ENCODE assay signal across 15 cellular contexts in the genomic region with DNA sequence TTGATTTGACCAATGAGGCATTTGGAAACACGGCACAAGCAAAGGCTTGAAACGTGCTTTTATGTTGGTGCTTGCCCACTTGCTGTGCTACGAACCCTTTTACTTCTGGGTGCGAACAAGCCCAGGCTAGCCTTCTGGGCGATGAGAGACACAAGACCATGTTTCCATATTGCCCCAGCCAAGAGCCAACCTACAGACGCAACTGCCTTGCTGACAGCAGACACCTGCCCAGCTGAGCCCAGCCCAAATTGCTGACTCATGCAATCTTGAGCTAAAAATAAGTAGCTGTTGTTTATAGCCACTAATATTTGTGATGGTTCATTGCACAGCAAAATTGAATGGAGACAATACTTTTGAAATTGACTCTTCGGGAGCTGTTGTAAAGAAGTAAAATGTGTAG.
DNase-seq lines count a peak whose midpoint lies in the region; ATAC-seq, FAIRE-seq and TF ChIP-seq lines count a peak whose summit lies in the region.
"Had no signal": no experiment of that assay in that cellular context is flagged by ENCODE, and none has a peak within 500 bp of the region (broad histone marks: within the 10 kb centered on the region; RNA-seq: fewer than 3 reads in every experiment).

No MANE protein-coding gene starts in this region.

- peaks cover 6 to 15% of the 10 kb centered on the region in 2 donors for H3K4me1 Mint-ChIP-seq in stimulated activated naive B cell treated with anti-CD40 and anti-IgM and Interleukin-4, amounts not matched to agents 10 μg/mL and 1 μg/mL and 100 μg/mL, for 72 hours

- H3K4me1 ChIP-seq in heart left ventricle, result peaks cover 0 to 3% (median 0%) of the 10 kb centered on the region in 12 donors
- H3K4me1 ChIP-seq in H1 (replicated peaks in 1 of 4; ENCODE audit: control insufficient read depth in 3 of 4, insufficient read depth in 4 of 4, low read length in 3 of 4), result no peaks in the 10 kb centered on the region
- H3K4me1 ChIP-seq in small intestine (ENCODE audit: control insufficient read depth in 2 of 2, insufficient read depth in 1 of 2, low read depth in 1 of 2, low read length in 1 of 2), result no peaks in the 10 kb centered on the region
- H3K4me1 ChIP-seq: body of pancreas had no signal

- no peak overlapping the region for H3K4ac ChIP-seq in H1 (replicated peaks; ENCODE audit: insufficient read length, low read depth, low read length)

- no peak overlapping the region for H3K4me2 ChIP-seq in H1 (ENCODE audit: insufficient read depth in 1 of 2, low read depth in 2 of 2, low read length in 2 of 2)
- H3K4me2 ChIP-seq: SK-N-SH had no signal

- H3K79me1 ChIP-seq in H1 (ENCODE audit: low read depth, low read length), result no peaks in the 10 kb centered on the region

- H4K5ac ChIP-seq in H1 (ENCODE audit: insufficient read length, low read depth, low read length), result no peak overlapping the region

- intact Hi-C loops in left ventricle myocardium superior (cut with micrococcal nuclease), result no loop called here
- intact Hi-C loops in heart left ventricle (cut with DNase I), result no loop called here

- TF ChIP-seq RAD21 in H1 (IDR thresholded peaks at IDR 0.05 in 1 of 2, conservative IDR thresholded peaks at IDR 0.05 in 1 of 2; ENCODE audit: low read depth in 2 of 2, low read length in 2 of 2), result no peak

- TF ChIP-seq CTCF in heart left ventricle (IDR thresholded peaks at IDR 0.05), result no peak
- TF ChIP-seq CTCF in H1 (IDR thresholded peaks at IDR 0.05; ENCODE audit: control extremely low read depth in 1 of 3, insufficient read depth in 1 of 3, low read depth in 1 of 3, low read length in 3 of 3), result no peak

- CTCF ChIA-PET in H1 (lab: Charles Lee; ENCODE audit: partially characterized antibody), result interaction anchor here (0.8 kb wide), 1 partner anchor 105 kb away, joined by 3 read pairs; no protein-coding TSS in a partner anchor

- FAIRE-seq in H1 (lab: Jason Lieb, UNC) (no peak), GM12892 (lab: Jason Lieb, UNC) (no peak), small intestine (lab: Jason Lieb, UNC) (no peak)

- H3K36me3 ChIP-seq in heart left ventricle, result no peaks in the 10 kb centered on the region
- H3K36me3 ChIP-seq in H1 (ENCODE audit: control insufficient read depth in 2 of 4, insufficient read depth in 4 of 4, low read length in 3 of 4), result no peaks in the 10 kb centered on the region
- H3K36me3 ChIP-seq in small intestine (ENCODE audit: control insufficient read depth in 2 of 2, insufficient read depth in 2 of 2, low read length in 2 of 2), result no peaks in the 10 kb centered on the region
- H3K36me3 ChIP-seq: ovary, WERI-Rb-1 had no signal

- no peak overlapping the region for H3K4me3 Mint-ChIP-seq in stimulated activated naive B cell treated with anti-CD40 and anti-IgM and Interleukin-4, amounts not matched to agents 10 μg/mL and 1 μg/mL and 100 μg/mL, for 72 hours
- H3K4me3 Mint-ChIP-seq: effector memory CD8-positive, alpha-beta T cell; mesothelial cell of epicardium had no signal

- no peak overlapping the region for H3K56ac ChIP-seq in H1 (replicated peaks; ENCODE audit: insufficient read length, low read depth, low read length)

- H2BK20ac ChIP-seq in H1 (ENCODE audit: low read length), result no peak overlapping the region; the same call in 1 of the 2 replicates

- TF ChIP-seq POLR2A in heart left ventricle (IDR thresholded peaks at IDR 0.05), result no peak
- no peak for TF ChIP-seq POLR2A in H1 (IDR thresholded peaks at IDR 0.05; ENCODE audit: control extremely low read depth in 1 of 2, low read depth in 2 of 2, low read length in 2 of 2)
- TF ChIP-seq POLR2A in GM12892 (IDR thresholded peaks at IDR 0.05; ENCODE audit: low read depth, low read length), result no peak

- no peak overlapping the region for H3K27ac ChIP-seq in heart left ventricle
- no peak overlapping the region for H3K27ac ChIP-seq in H1 (ENCODE audit: low read depth, low read length)
- H3K27ac ChIP-seq in small intestine (ENCODE audit: low read depth in 1 of 2, low read length in 1 of 2), result no peak overlapping the region
- H3K27ac ChIP-seq: body of pancreas, ovary, WERI-Rb-1 had no signal

- H4K8ac ChIP-seq in H1 (ENCODE audit: extremely low read depth, insufficient read depth, low read length), result no peak overlapping the region

- DNase-seq in left ventricle myocardium superior, result no peak
- DNase-seq in heart left ventricle, result no peak
- DNase-seq in NCI-H2196 treated with DMSO at 0.1 percent for 48 hours (lab: John Stamatoyannopoulos, UW; ENCODE audit: unreplicated experiment), result peak; percentile 40
- DNase-seq in H1 (ENCODE audit: low read depth in 1 of 2, low spot score in 2 of 2), result no peak
- no peak for DNase-seq in stimulated activated naive B cell treated with anti-CD40 and anti-IgM and Interleukin-4, amounts not matched to agents 10 μg/mL and 1 μg/mL and 100 μg/mL, for 72 hours
- DNase-seq in GM12892 (ENCODE audit: insufficient read length), result no peak
- no peak for DNase-seq in small intestine
- no peak for DNase-seq in T-helper 1 cell
- DNase-seq: activated naive CD4-positive, alpha-beta T cell treated with Interleukin-2 at 50 U/mL for 16 hours; body of pancreas; effector memory CD8-positive, alpha-beta T cell; ovary; SK-N-SH; WERI-Rb-1 had no signal

- no peak for TF ChIP-seq EP300 in H1 (IDR thresholded peaks at IDR 0.05; ENCODE audit: borderline replicate concordance in 1 of 2, low read depth in 2 of 2, low read length in 2 of 2)

- POLR2A ChIA-PET in H1 (lab: Charles Lee; ENCODE audit: partially characterized antibody), result no interaction called here

- H2BK120ac ChIP-seq in H1 (replicated peaks; ENCODE audit: low read depth, low read length), result no peak overlapping the region

- H3K27ac Mint-ChIP-seq in stimulated activated naive B cell treated with anti-CD40 and anti-IgM and Interleukin-4, amounts not matched to agents 10 μg/mL and 1 μg/mL and 100 μg/mL, for 72 hours, result no peak overlapping the region
- H3K27ac Mint-ChIP-seq: effector memory CD8-positive, alpha-beta T cell; mesothelial cell of epicardium had no signal

- H3K23me2 ChIP-seq in H1 (ENCODE audit: low read depth, low read length), result no peaks in the 10 kb centered on the region

- H4K91ac ChIP-seq in H1 (replicated peaks; ENCODE audit: insufficient read length, low read length), result no peak overlapping the region

- H3K9me3 ChIP-seq in heart left ventricle (peaks cover 0 to 12% (median 0%) of the 10 kb centered on the region in 12 donors), H1 (ENCODE audit: insufficient read depth in 2 of 2, low read depth in 1 of 2, low read length in 1 of 2) (0 out of 4 replicates have a peak, but pooled peaks cover 0 to 5% of the 10 kb centered on the region in 2 experiments), small intestine (ENCODE audit: control insufficient read depth, low read depth) (no peaks in the 10 kb centered on the region)
- H3K9me3 ChIP-seq: body of pancreas, ovary, SK-N-SH had no signal

- peak overlapping the region; percentile 85 for H2AFZ ChIP-seq in H1 (ENCODE audit: low read length)

- H3K18ac ChIP-seq in H1 (ENCODE audit: extremely low read depth, low read length), result no peak overlapping the region; the same call in 1 of the 2 replicates

- H3K9ac ChIP-seq in H1 (replicated peaks in 1 of 4; ENCODE audit: extremely low read depth in 1 of 4, low read depth in 3 of 4, low read length in 3 of 4), result no peak overlapping the region
- H3K9ac ChIP-seq: SK-N-SH had no signal

- H2BK15ac ChIP-seq in H1 (ENCODE audit: low read length), result no peak overlapping the region

- H3K4me3 ChIP-seq in heart left ventricle (no peak overlapping the region), H1 (ENCODE audit: extremely low read depth in 1 of 4, insufficient read depth in 2 of 4, low read depth in 3 of 4, low read length in 4 of 4) (no peak overlapping the region), small intestine (ENCODE audit: low read depth in 1 of 2, low read length in 2 of 2) (no peak overlapping the region)
- H3K4me3 ChIP-seq: body of pancreas, ovary had no signal

- no peak overlapping the region for H3K14ac ChIP-seq in H1 (ENCODE audit: insufficient read length)

- H2BK12ac ChIP-seq in H1 (ENCODE audit: low read depth, low read length), result no peak overlapping the region

- ATAC-seq in left ventricle myocardium superior (peak; percentile 64), heart left ventricle (no peak)
- no peak for ATAC-seq in stimulated activated naive B cell treated with anti-CD40 and anti-IgM and Interleukin-4, amounts not matched to agents 10 μg/mL and 1 μg/mL and 100 μg/mL, for 72 hours (replicated peaks)
- ATAC-seq: body of pancreas; effector memory CD8-positive, alpha-beta T cell had no signal

- H3K27me3 Mint-ChIP-seq in stimulated activated naive B cell treated with anti-CD40 and anti-IgM and Interleukin-4, amounts not matched to agents 10 μg/mL and 1 μg/mL and 100 μg/mL, for 72 hours, result no peaks in the 10 kb centered on the region
- H3K27me3 Mint-ChIP-seq: effector memory CD8-positive, alpha-beta T cell had no signal

- H3K27me3 ChIP-seq in heart left ventricle (no peaks in the 10 kb centered on the region), H1 (replicated peaks in 1 of 4; ENCODE audit: control insufficient read depth in 3 of 4, extremely low read depth in 1 of 4, insufficient read depth in 3 of 4, low read length in 3 of 4) (no peaks in the 10 kb centered on the region), small intestine (ENCODE audit: control insufficient read depth in 2 of 2, insufficient read depth in 2 of 2, low read length in 2 of 2) (no peaks in the 10 kb centered on the region)
- H3K27me3 ChIP-seq: body of pancreas, ovary had no signal

- H3K36me3 Mint-ChIP-seq in stimulated activated naive B cell treated with anti-CD40 and anti-IgM and Interleukin-4, amounts not matched to agents 10 μg/mL and 1 μg/mL and 100 μg/mL, for 72 hours, result peaks cover 2 to 7% of the 10 kb centered on the region in 2 donors

- no peaks in the 10 kb centered on the region for H3K79me2 ChIP-seq in H1 (ENCODE audit: control insufficient read depth in 1 of 2, insufficient read depth in 2 of 2, low read length in 2 of 2)

- H2AK5ac ChIP-seq in H1 (ENCODE audit: low read depth, low read length), result no peak overlapping the region

- no peaks in the 10 kb centered on the region for H4K20me1 ChIP-seq in H1 (replicated peaks in 1 of 2; ENCODE audit: control insufficient read depth in 1 of 2, insufficient read depth in 2 of 2, low read length in 2 of 2)

- peaks cover 0 to 4% of the 10 kb centered on the region in 2 donors for H3K9me3 Mint-ChIP-seq in stimulated activated naive B cell treated with anti-CD40 and anti-IgM and Interleukin-4, amounts not matched to agents 10 μg/mL and 1 μg/mL and 100 μg/mL, for 72 hours

- no peak overlapping the region for H3K23ac ChIP-seq in H1 (ENCODE audit: insufficient read length)

- H2BK5ac ChIP-seq in H1 (ENCODE audit: low read depth, low read length), result peak overlapping the region; percentile 10; the same call in 1 of the 2 replicates

- WGBS in heart left ventricle, 4 donors, result 77 to 92% (median 85%) methylated on average over 7 of the region's 7 CpGs
- WGBS in H1 (ENCODE audit: extremely low coverage in 1 of 2, insufficient coverage in 1 of 2, insufficient read length in 1 of 2, insufficient replicate concordance in 2 of 2, low coverage in 1 of 2, low lambda C conversion rate in 2 of 2, missing lambda C conversion rate in 1 of 2), 2 experiments, result 96% methylated on average over 7 of the region's 7 CpGs; no CpG with 5 or more reads in 1 of the 2 experiments
- 90 to 93% (median 92%) methylated on average over 7 of the region's 7 CpGs for WGBS in small intestine, 3 donors

TF ChIP-seq in H1, 55 proteins besides CTCF, POLR2A, EP300 and RAD21 (continues in another document):
- TF ChIP-seq BACH1 (IDR thresholded peaks at IDR 0.05; ENCODE audit: low read length), result peak; percentile 76
- peak; percentile 82 for TF ChIP-seq MAFK (IDR thresholded peaks at IDR 0.05; ENCODE audit: low read depth, low read length)
